8 cellular contexts compared by ENCODE assay signal in the genomic region with DNA sequence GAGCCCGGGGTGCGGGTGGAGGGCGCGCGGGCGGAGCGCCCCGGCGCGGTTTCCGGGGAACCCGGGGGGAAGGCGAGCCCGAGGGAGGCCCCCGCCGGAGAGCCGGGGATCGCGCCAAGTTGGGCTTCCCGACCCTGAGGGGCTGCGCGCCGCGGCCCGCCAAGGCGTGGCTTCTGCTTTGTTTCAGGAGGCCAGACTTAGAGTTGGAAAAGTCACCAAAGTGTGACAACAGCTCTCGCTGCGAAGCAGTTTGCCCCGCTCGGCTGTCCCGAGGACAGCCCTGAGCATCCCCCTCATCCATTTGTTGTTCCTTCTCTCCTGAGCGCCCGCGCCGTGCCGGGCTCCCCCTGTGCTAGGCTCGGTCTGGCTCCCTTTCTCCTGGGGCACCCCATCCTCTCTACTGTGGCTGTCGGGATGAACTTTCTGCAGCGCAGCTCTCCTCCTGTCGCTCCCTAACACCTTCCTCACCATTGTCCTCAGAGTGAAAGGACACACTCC. TPM values are rescaled to one million over a fixed set of nuclear protein-coding genes. Genes with fewer than 3 reads are reported as not detected.
DNase-seq lines count a peak whose midpoint lies in the region; ATAC-seq and TF ChIP-seq lines count a peak whose summit lies in the region.

No MANE protein-coding gene starts in this region.

- H3K79me2 ChIP-seq in SU-DHL-6 (ENCODE audit: insufficient read depth, low read length), result no peaks in the 10 kb centered on the region

- H3K4me1 Mint-ChIP-seq in osteocyte (ENCODE audit: unreplicated experiment), result peaks cover 32% of the 10 kb centered on the region

- H3K4me3 ChIP-seq in SU-DHL-6 (ENCODE audit: insufficient read depth, low read length, poor library complexity, severe bottlenecking) (peak overlapping the region; percentile 61), fibroblast of the aortic adventitia (ENCODE audit: low read depth, low read length) (peak overlapping the region; percentile 78)

- H3K27me3 Mint-ChIP-seq in osteocyte (ENCODE audit: unreplicated experiment), result no peaks in the 10 kb centered on the region

- peak overlapping the region; percentile 59 for H3K4me2 ChIP-seq in SU-DHL-6 (ENCODE audit: low read depth, low read length, poor library complexity, severe bottlenecking)

- H4K20me1 ChIP-seq in SU-DHL-6 (ENCODE audit: low read depth, low read length), result no peaks in the 10 kb centered on the region

- no peaks in the 10 kb centered on the region for H3K9me2 ChIP-seq in SU-DHL-6 (replicated peaks; ENCODE audit: insufficient read depth, low read length)

- peak overlapping the region; percentile 64 for H3K9ac ChIP-seq in SU-DHL-6 (ENCODE audit: low read length)

- H3K9me3 Mint-ChIP-seq in osteocyte (ENCODE audit: unreplicated experiment), result no peaks in the 10 kb centered on the region

- H3K27ac Mint-ChIP-seq in osteocyte (ENCODE audit: unreplicated experiment), result peak overlapping the region; percentile 69

- H3K9me3 ChIP-seq in SU-DHL-6 (ENCODE audit: insufficient read depth, low read length), result no peaks in the 10 kb centered on the region

- peak; percentile 30 for ATAC-seq in GM18861 (IDR thresholded peaks at IDR 0.05; ENCODE audit: unreplicated experiment)
- ATAC-seq in HG02678 (IDR thresholded peaks at IDR 0.05; ENCODE audit: unreplicated experiment), result peak; percentile 31

- TF ChIP-seq CTCF in SU-DHL-6 (IDR thresholded peaks at IDR 0.05; ENCODE audit: insufficient read depth, low read length, poor library complexity, severe bottlenecking) (no peak), fibroblast of the aortic adventitia (IDR thresholded peaks at IDR 0.05; ENCODE audit: insufficient read depth, low read length) (no peak), osteocyte (IDR thresholded peaks at IDR 0.05) (no peak)

- peak overlapping the region; percentile 90 for H2AFZ ChIP-seq in SU-DHL-6 (ENCODE audit: low read depth, low read length, severe bottlenecking)

- H3K36me3 ChIP-seq in SU-DHL-6 (ENCODE audit: low read length), result no peaks in the 10 kb centered on the region

- no peaks in the 10 kb centered on the region for H3F3A ChIP-seq in SU-DHL-6 (ENCODE audit: insufficient read depth)

- H3K27ac ChIP-seq in SU-DHL-6 (ENCODE audit: low read depth, low read length), result no peak overlapping the region

- no peak for DNase-seq in fibroblast of the aortic adventitia (ENCODE audit: low read depth)
- no peak for DNase-seq in osteocyte (ENCODE audit: extremely low spot score, unreplicated experiment)
- no peak for DNase-seq in NCI-H526 treated with DMSO at 0.1 percent for 48 hours (lab: John Stamatoyannopoulos, UW)
- no peak for DNase-seq in islet precursor cell
- no peak for DNase-seq in D341Med (ENCODE audit: low spot score)

- H3K36me3 Mint-ChIP-seq in osteocyte (ENCODE audit: unreplicated experiment), result no peaks in the 10 kb centered on the region

- no peaks in the 10 kb centered on the region for H3K27me3 ChIP-seq in SU-DHL-6 (ENCODE audit: low read length)

- H3K4me3 Mint-ChIP-seq in osteocyte (ENCODE audit: unreplicated experiment), result peak overlapping the region; percentile 90

RNA-seq across cellular contexts. Expression of gene GLIPR2, which starts 0.4 kb away (rescaled TPM):
- 24.3 and 36.6 TPM in 2 replicates for total RNA-seq in fibroblast of the aortic adventitia (ENCODE audit: low replicate concordance)
- total RNA-seq in osteocyte, result 29.1 and 30.6 TPM in 2 replicates

RNA-seq across cellular contexts. Expression of gene CCIN, which starts 32.2 kb away (rescaled TPM):
- total RNA-seq in fibroblast of the aortic adventitia (ENCODE audit: low replicate concordance) (0.25 and 2.6 TPM in 2 replicates), osteocyte (not detected in 2 replicates)

RNA-seq across cellular contexts. Expression of gene CLTA, which starts 53.8 kb away (rescaled TPM):
- 239 and 451 TPM in 2 replicates for total RNA-seq in fibroblast of the aortic adventitia (ENCODE audit: low replicate concordance)
- 260 and 281 TPM in 2 replicates for total RNA-seq in osteocyte
